8 cellular contexts compared by ENCODE assay signal in genomic region chr15:82197734-82198594, GRCh38.
DNase-seq lines count a peak whose midpoint lies in the region; ATAC-seq and TF ChIP-seq lines count a peak whose summit lies in the region.

No MANE protein-coding gene starts in this region.

- intact Hi-C loops in activated CD4-positive, alpha-beta T cell treated with anti-CD3 and anti-CD28 coated beads, Interleukin-2, amount 10 ng/mL, durations not matched to agents 24 days and 14 days (cut with micrococcal nuclease) = loop anchor here (1.0 to 10.0 kb wide), 2 partner anchors 90 to 783 kb away; no protein-coding TSS in a partner anchor
- intact Hi-C loops in dorsolateral prefrontal cortex (cut with DNase I) (loop anchor here in 1 of 2 donors (2.0 to 5.0 kb wide), 4 partner anchors 61 to 786 kb away; partner anchors contain the start of gene MEX3B), lower lobe of right lung (cut with DNase I) (no loop called here)

- H3K36me3 ChIP-seq in BE2C (no peaks in the 10 kb centered on the region), lower lobe of right lung (peaks cover 3% of the 10 kb centered on the region)

- H3K4me1 Mint-ChIP-seq in activated CD4-positive, alpha-beta T cell treated with anti-CD3 and anti-CD28 coated beads, Interleukin-2, amount 10 ng/mL, durations not matched to agents 24 days and 14 days = peaks cover 5% of the 10 kb centered on the region

- H3K4me3 ChIP-seq in BE2C (ENCODE audit: low read depth, low read length) (no peak overlapping the region), dorsolateral prefrontal cortex (no peak overlapping the region), lower lobe of right lung (no peak overlapping the region)

- no peak overlapping the region for H3K27ac Mint-ChIP-seq in activated CD4-positive, alpha-beta T cell treated with anti-CD3 and anti-CD28 coated beads, Interleukin-2, amount 10 ng/mL, durations not matched to agents 24 days and 14 days

- DNase-seq in BE2C = peak; percentile 83
- DNase-seq in NCI-H345 treated with DMSO at 0.1 percent for 48 hours (lab: John Stamatoyannopoulos, UW; ENCODE audit: unreplicated experiment) = peak; percentile 18
- DNase-seq in activated CD4-positive, alpha-beta T cell treated with anti-CD3 and anti-CD28 coated beads, Interleukin-2, amount 10 ng/mL, durations not matched to agents 24 days and 14 days = peak; percentile 89
- DNase-seq in dorsolateral prefrontal cortex = peak; percentile 49 to 89 (median 74)
- no peak for DNase-seq in lower lobe of right lung
- peak; percentile 15 to 16 for DNase-seq in stimulated activated CD8-positive, alpha-beta memory T cell treated with anti-CD3 and anti-CD28 coated beads, Interleukin-15, amount 100 ng/mL, for 48 hours (ENCODE audit: low read depth in 2 of 2)

- H3K9me3 ChIP-seq in BE2C (no peaks in the 10 kb centered on the region), lower lobe of right lung (no peaks in the 10 kb centered on the region)

- no peaks in the 10 kb centered on the region for H3K27me3 Mint-ChIP-seq in activated CD4-positive, alpha-beta T cell treated with anti-CD3 and anti-CD28 coated beads, Interleukin-2, amount 10 ng/mL, durations not matched to agents 24 days and 14 days

- H3K4me1 ChIP-seq in BE2C (no peaks in the 10 kb centered on the region; the same call in 1 of the 2 replicates), lower lobe of right lung (no peaks in the 10 kb centered on the region)

- no peaks in the 10 kb centered on the region for H3K9me3 Mint-ChIP-seq in activated CD4-positive, alpha-beta T cell treated with anti-CD3 and anti-CD28 coated beads, Interleukin-2, amount 10 ng/mL, durations not matched to agents 24 days and 14 days

- no peak overlapping the region for H3K4me3 Mint-ChIP-seq in activated CD4-positive, alpha-beta T cell treated with anti-CD3 and anti-CD28 coated beads, Interleukin-2, amount 10 ng/mL, durations not matched to agents 24 days and 14 days

- TF ChIP-seq CTCF in BE2C (IDR thresholded peaks at IDR 0.05; ENCODE audit: low read depth, low read length) = peak; percentile 88
- TF ChIP-seq CTCF in dorsolateral prefrontal cortex (IDR thresholded peaks at IDR 0.05 in 54 of 56, conservative IDR thresholded peaks at IDR 0.05 in 2 of 56; ENCODE audit: low read depth in 1 of 56, partially characterized antibody in 56 of 56) = peak; percentile 64 to 96 (median 88)
- TF ChIP-seq CTCF in lower lobe of right lung (IDR thresholded peaks at IDR 0.05) = peak; percentile 81

- ATAC-seq in GM19025 (IDR thresholded peaks at IDR 0.05; ENCODE audit: low read depth, unreplicated experiment) (peak; percentile 83), HG03159 (IDR thresholded peaks at IDR 0.05; ENCODE audit: unreplicated experiment) (peak; percentile 78), lower lobe of right lung (peak; percentile 74 to 86)

- H3K27ac ChIP-seq in dorsolateral prefrontal cortex = peak overlapping the region in 3 of 59 donors; percentile 6 to 35 (median 34)
- H3K27ac ChIP-seq in lower lobe of right lung = no peak overlapping the region

- H3K27me3 ChIP-seq in BE2C (no peaks in the 10 kb centered on the region), dorsolateral prefrontal cortex (no peaks in the 10 kb centered on the region), lower lobe of right lung (ENCODE audit: low read depth) (no peaks in the 10 kb centered on the region)

- peaks cover 2% of the 10 kb centered on the region for H3K36me3 Mint-ChIP-seq in activated CD4-positive, alpha-beta T cell treated with anti-CD3 and anti-CD28 coated beads, Interleukin-2, amount 10 ng/mL, durations not matched to agents 24 days and 14 days (ENCODE audit: low read depth)
